Comparison of ENCODE assay signal across 9 cellular contexts in the genomic region with DNA sequence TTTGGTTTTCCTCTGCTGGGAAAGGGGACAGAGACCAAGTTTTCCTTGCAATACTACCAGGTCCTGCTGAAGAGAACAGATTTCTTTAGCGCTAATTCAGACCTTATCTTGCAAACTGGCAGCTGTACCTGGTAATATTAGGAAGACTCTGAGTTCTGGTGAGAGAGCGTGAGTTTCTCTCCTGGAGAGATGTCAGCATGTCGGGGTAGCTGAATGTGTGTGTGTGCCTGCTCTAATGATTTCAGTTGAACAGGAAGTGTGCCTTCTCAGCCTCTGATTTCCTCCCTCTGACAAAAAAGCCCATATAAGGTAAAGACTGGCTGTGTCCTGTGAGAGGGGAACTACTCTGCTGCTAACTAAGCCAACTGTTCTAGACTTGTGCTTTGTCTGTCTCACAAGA. TPM values are rescaled to one million over a fixed set of nuclear protein-coding genes. Genes with fewer than 3 reads are reported as not detected.
DNase-seq lines count a peak whose midpoint lies in the region; ATAC-seq lines count a peak whose summit lies in the region.
"Had no signal": no experiment of that assay in that cellular context is flagged by ENCODE, and none has a peak within 500 bp of the region (broad histone marks: within the 10 kb centered on the region; RNA-seq: fewer than 3 reads in every experiment).

No MANE protein-coding gene starts in this region.

- ATAC-seq in GM21825 (IDR thresholded peaks at IDR 0.05; ENCODE audit: unreplicated experiment) (peak; percentile 90), naive B cell (ENCODE audit: low read depth in 2 of 2) (peak; percentile 90)
- ATAC-seq in activated CD4-positive, CD25-positive, alpha-beta regulatory T cell treated with anti-CD3 and anti-CD28 coated beads, Interleukin-2, amount 50 U/mL, for 24 hours, result peak; percentile 89

- no peaks in the 10 kb centered on the region for H3K9me3 ChIP-seq in KOPT-K1 (ENCODE audit: insufficient read depth, low read length, poor library complexity, severe bottlenecking)
- H3K9me3 ChIP-seq: A549 had no signal

- H3K36me3 ChIP-seq in KOPT-K1 (ENCODE audit: insufficient read depth, low read length), result peaks cover 96% of the 10 kb centered on the region

- no peaks in the 10 kb centered on the region for H3K27me3 Mint-ChIP-seq in naive B cell

- no peaks in the 10 kb centered on the region for H3K9me3 Mint-ChIP-seq in naive B cell

- peak overlapping the region; percentile 58 to 90 (median 78) for H3K4me3 Mint-ChIP-seq in naive B cell

- peaks cover 56 to 63% of the 10 kb centered on the region in 2 donors for H3K36me3 Mint-ChIP-seq in naive B cell

- H3K27ac Mint-ChIP-seq in naive B cell, result peak overlapping the region; percentile 95 to 100 (median 98)

- peaks cover 60 to 79% (median 77%) of the 10 kb centered on the region in 3 donors for H3K4me1 Mint-ChIP-seq in naive B cell

- peak overlapping the region; percentile 94 for H3K27ac ChIP-seq in KOPT-K1 (ENCODE audit: low read depth, low read length, poor library complexity, severe bottlenecking)
- H3K27ac ChIP-seq in epithelial cell of prostate, result peak overlapping the region; percentile 17
- H3K27ac ChIP-seq: A549 had no signal

- peak; percentile 29 for DNase-seq in NCI-H2029 (lab: John Stamatoyannopoulos, UW)
- no peak for DNase-seq in NCI-H2029 treated with DMSO at 0.1 percent for 48 hours (lab: John Stamatoyannopoulos, UW)
- no peak for DNase-seq in epithelial cell of prostate (ENCODE audit: low read depth, low spot score)
- peak; percentile 86 for DNase-seq in naive B cell
- no peak for DNase-seq in NCI-H2107 (lab: John Stamatoyannopoulos, UW)

RNA-seq across cellular contexts. Expression of a gene that starts 10.3 kb away (rescaled TPM):
- polyA plus RNA-seq in naive B cell (ENCODE audit: low read depth in 6 of 6), result 1 to 10 TPM; 2.4 to 4.8 (median 2.7) TPM

RNA-seq across cellular contexts. Expression of a gene that starts 12.7 kb away (rescaled TPM):
- polyA plus RNA-seq in naive B cell (ENCODE audit: low read depth in 6 of 6), result 1,000 to 10,000 TPM; 2,706 to 4,844 (median 2,864) TPM

RNA-seq across cellular contexts. Expression of a gene that starts 24.2 kb away (rescaled TPM):
- polyA plus RNA-seq in naive B cell (ENCODE audit: low read depth in 6 of 6), result not detected
- polyA plus RNA-seq: A549 had no signal

Comparison
In these comparisons a context has a peak if more than half of its experiments do, and no peak if none do; other contexts are left out.
1. DNase-seq: peak in NCI-H2029 (single experiment) and naive B cell (single experiment); none in NCI-H2029 treated with DMSO at 0.1 percent for 48 hours (single experiment), epithelial cell of prostate (single experiment) and NCI-H2107 (single experiment).
2. Peak in every context shown above with its lines, with median percentiles within 50 percentile points of each other: ATAC-seq.